Comparison of ENCODE assay signal across 23 cellular contexts in the genomic region with DNA sequence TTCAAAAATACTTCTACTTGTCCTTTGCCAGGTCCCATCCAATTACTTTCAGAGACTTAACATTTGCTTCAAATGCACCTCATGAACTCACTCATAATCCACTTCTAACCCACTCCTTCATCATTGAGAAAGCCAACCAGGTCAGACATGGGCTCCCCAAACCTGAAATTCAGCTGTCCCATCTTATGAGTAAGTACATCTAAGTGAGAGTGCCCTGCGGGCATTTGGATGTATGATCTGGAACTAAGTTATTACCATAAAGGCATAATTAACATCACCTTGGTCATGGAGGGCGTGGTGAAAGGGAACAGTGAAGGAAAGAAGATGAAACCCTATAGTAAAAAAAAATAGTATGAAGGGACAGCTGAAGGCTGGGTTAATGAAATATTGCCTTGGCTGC.
"Had no signal": no experiment of that assay in that cellular context is flagged by ENCODE, and none has a peak within 500 bp of the region (broad histone marks: within the 10 kb centered on the region; RNA-seq: fewer than 3 reads in every experiment).

No MANE protein-coding gene starts in this region.

- DNase-seq: dermis blood vessel endothelial cell; dorsolateral prefrontal cortex; effector CD4-positive, alpha-beta T cell; effector memory CD4-positive, alpha-beta T cell; erythroblast; foreskin melanocyte; heart left ventricle; hypothalamus; immature natural killer cell; islet precursor cell; left cardiac atrium; left lung; left ventricle myocardium superior; lower lobe of right lung; mesenchymal stem cell; mucosa of descending colon; naive B cell; naive thymus-derived CD8-positive, alpha-beta T cell had no signal

- ATAC-seq: gastroesophageal sphincter; heart left ventricle; left cardiac atrium; left lung; left ventricle myocardium superior; lower lobe of right lung; mucosa of descending colon; naive thymus-derived CD8-positive, alpha-beta T cell had no signal

- H3K27ac ChIP-seq: coronary artery, dorsolateral prefrontal cortex, epithelial cell of prostate, esophagus muscularis mucosa, gastroesophageal sphincter, heart left ventricle, hepatocyte, left lung, lower lobe of right lung had no signal

- H3K27me3 ChIP-seq: heart left ventricle, hepatocyte, left lung had no signal

- H3K4me1 ChIP-seq: esophagus muscularis mucosa, gastroesophageal sphincter, left lung, lower lobe of right lung had no signal

- H3K4me3 ChIP-seq: coronary artery, dorsolateral prefrontal cortex, esophagus muscularis mucosa, gastroesophageal sphincter, heart left ventricle, hepatocyte, left lung, lower lobe of right lung, mucosa of descending colon had no signal
